In genomic region chr11:102552447-102553200, GRCh38 we compare ENCODE assay signal across 1 cellular context.
TF ChIP-seq lines count a peak whose summit lies in the region.

No MANE protein-coding gene starts in this region.

TF ChIP-seq in GM23338, 12 proteins besides CTCF, POLR2A, EP300 and RAD21 (continued from another document):
- TF ChIP-seq ZNF462 (CRISPR knock-in tag; IDR thresholded peaks at IDR 0.05), result no peak
- no peak for TF ChIP-seq POLR2AphosphoS5 (IDR thresholded peaks at IDR 0.05; ENCODE audit: low read depth)
- TF ChIP-seq ZNF114 (CRISPR knock-in tag; IDR thresholded peaks at IDR 0.05), result no peak
- no peak for TF ChIP-seq ETS1 (IDR thresholded peaks at IDR 0.05)
- TF ChIP-seq NANOG (IDR thresholded peaks at IDR 0.05; ENCODE audit: borderline replicate concordance), result no peak
- TF ChIP-seq JUNB (IDR thresholded peaks at IDR 0.05; ENCODE audit: unreplicated experiment), result no peak
